Comparison of ENCODE assay signal across 28 cellular contexts in genomic region chr6:150180517-150180916, GRCh38. TPM values are rescaled to one million over a fixed set of nuclear protein-coding genes. Genes with fewer than 3 reads are reported as not detected.
"Had no signal": no experiment of that assay in that cellular context is flagged by ENCODE, and none has a peak within 500 bp of the region (broad histone marks: within the 10 kb centered on the region; RNA-seq: fewer than 3 reads in every experiment).

No MANE protein-coding gene starts in this region.

- H3K4me3 ChIP-seq: Peyer's patch had no signal

- H3K4me1 Mint-ChIP-seq: activated CD4-positive, alpha-beta T cell treated with anti-CD3 and anti-CD28 coated beads, Interleukin-2, amount 10 ng/mL, durations not matched to agents 7 days and 5 days; activated naive CD4-positive, alpha-beta T cell treated with anti-CD3 and anti-CD28 coated beads, Interleukin-2, amount 10 ng/mL, durations not matched to agents 7 days and 5 days had no signal

- DNase-seq: activated B cell treated with CpG ODN at 0.5 μM for 24 hours; activated CD4-positive, alpha-beta memory T cell treated with anti-CD3 and anti-CD28 coated beads for 36 hours; activated CD4-positive, alpha-beta T cell treated with anti-CD3 and anti-CD28 coated beads, Interleukin-2, amount 10 ng/mL, durations not matched to agents 7 days and 5 days; activated CD8-positive, alpha-beta memory T cell treated with anti-CD3 and anti-CD28 coated beads, Interleukin-2, amount 50 U/mL, for 4 hours; activated gamma-delta T cell treated with Interleukin-2 at 50 U/mL for 16 hours; activated naive CD4-positive, alpha-beta T cell treated with anti-CD3 and anti-CD28 coated beads, Interleukin-2, amount 10 ng/mL, durations not matched to agents 7 days and 5 days; activated naive CD8-positive, alpha-beta T cell treated with anti-CD3 and anti-CD28 coated beads for 36 hours; activated T-cell treated with anti-CD3 and anti-CD28 coated beads, Interleukin-2, amount 50 U/mL, for 72 hours; central memory CD4-positive, alpha-beta T cell; NCI-H1092 treated with DMSO at 0.1 percent for 48 hours; NCI-H1417 treated with DMSO at 0.1 percent for 48 hours; NCI-H1694; NCI-H2029; NCI-H2107; NCI-H2171 treated with DMSO at 0.1 percent for 48 hours; NCI-H226; NCI-H526; NCI-H774; OCI-M1; Peyer's patch; SHP77 treated with DMSO at 0.1 percent for 48 hours; T-helper 17 cell; T-helper 9 cell had no signal

- H3K4me3 Mint-ChIP-seq: activated B cell treated with CpG ODN at 0.5 μM for 24 hours; activated CD4-positive, alpha-beta memory T cell treated with anti-CD3 and anti-CD28 coated beads for 36 hours; activated CD4-positive, alpha-beta T cell treated with anti-CD3 and anti-CD28 coated beads, Interleukin-2, amount 10 ng/mL, durations not matched to agents 7 days and 5 days; activated naive CD4-positive, alpha-beta T cell treated with anti-CD3 and anti-CD28 coated beads, Interleukin-2, amount 10 ng/mL, durations not matched to agents 7 days and 5 days; activated naive CD8-positive, alpha-beta T cell treated with anti-CD3 and anti-CD28 coated beads for 36 hours; activated T-cell treated with anti-CD3 and anti-CD28 coated beads, Interleukin-2, amount 50 U/mL, for 72 hours; T-helper 17 cell had no signal

- H3K27me3 ChIP-seq: Peyer's patch had no signal

- ATAC-seq: T-helper 17 cell had no signal

- H3K36me3 ChIP-seq: Peyer's patch had no signal

- H3K27ac ChIP-seq: KMS-11, Peyer's patch, RWPE1 had no signal

- H3K9me3 Mint-ChIP-seq: activated B cell treated with CpG ODN at 0.5 μM for 24 hours; activated CD4-positive, alpha-beta memory T cell treated with anti-CD3 and anti-CD28 coated beads for 36 hours; activated CD4-positive, alpha-beta T cell treated with anti-CD3 and anti-CD28 coated beads, Interleukin-2, amount 10 ng/mL, durations not matched to agents 7 days and 5 days; activated naive CD4-positive, alpha-beta T cell treated with anti-CD3 and anti-CD28 coated beads, Interleukin-2, amount 10 ng/mL, durations not matched to agents 7 days and 5 days; activated naive CD8-positive, alpha-beta T cell treated with anti-CD3 and anti-CD28 coated beads for 36 hours; activated T-cell treated with anti-CD3 and anti-CD28 coated beads, Interleukin-2, amount 50 U/mL, for 72 hours; activated T-helper 2 cell treated with anti-CD3 and anti-CD28 coated beads, Interferon-gamma antibody, Interleukin-2, Interleukin-4, amounts not matched to agents 10 μg/mL and 5 μg/mL and 100 μg/mL, durations not matched to agents 14 hours and 24 hours and 36 hours; IgD-negative memory B cell had no signal

- H3K27me3 Mint-ChIP-seq: activated B cell treated with CpG ODN at 0.5 μM for 24 hours; activated naive CD4-positive, alpha-beta T cell treated with anti-CD3 and anti-CD28 coated beads, Interleukin-2, amount 10 ng/mL, durations not matched to agents 7 days and 5 days; IgD-negative memory B cell had no signal

- H3K27ac Mint-ChIP-seq: activated B cell treated with CpG ODN at 0.5 μM for 24 hours; activated CD4-positive, alpha-beta memory T cell treated with anti-CD3 and anti-CD28 coated beads for 36 hours; activated CD4-positive, alpha-beta T cell treated with anti-CD3 and anti-CD28 coated beads, Interleukin-2, amount 10 ng/mL, durations not matched to agents 7 days and 5 days; activated naive CD4-positive, alpha-beta T cell treated with anti-CD3 and anti-CD28 coated beads, Interleukin-2, amount 10 ng/mL, durations not matched to agents 7 days and 5 days; activated naive CD8-positive, alpha-beta T cell treated with anti-CD3 and anti-CD28 coated beads for 36 hours; activated T-cell treated with anti-CD3 and anti-CD28 coated beads, Interleukin-2, amount 50 U/mL, for 72 hours; activated T-helper 2 cell treated with anti-CD3 and anti-CD28 coated beads, Interferon-gamma antibody, Interleukin-2, Interleukin-4, amounts not matched to agents 10 μg/mL and 5 μg/mL and 100 μg/mL, durations not matched to agents 14 hours and 24 hours and 36 hours; IgD-negative memory B cell; T-helper 17 cell had no signal

- H3K36me3 Mint-ChIP-seq: activated CD4-positive, alpha-beta memory T cell treated with anti-CD3 and anti-CD28 coated beads for 36 hours; activated naive CD4-positive, alpha-beta T cell treated with anti-CD3 and anti-CD28 coated beads, Interleukin-2, amount 10 ng/mL, durations not matched to agents 7 days and 5 days; activated naive CD8-positive, alpha-beta T cell treated with anti-CD3 and anti-CD28 coated beads for 36 hours had no signal

- H3K9me3 ChIP-seq: Peyer's patch had no signal

RNA-seq across cellular contexts. Expression of gene PPP1R14C, which starts 37.7 kb away (rescaled TPM):
- total RNA-seq: activated CD4-positive, alpha-beta T cell treated with anti-CD3 and anti-CD28 coated beads, Interleukin-2, amount 10 ng/mL, durations not matched to agents 7 days and 5 days; NCI-H460; T-helper 17 cell had no signal
